In the genomic region with DNA sequence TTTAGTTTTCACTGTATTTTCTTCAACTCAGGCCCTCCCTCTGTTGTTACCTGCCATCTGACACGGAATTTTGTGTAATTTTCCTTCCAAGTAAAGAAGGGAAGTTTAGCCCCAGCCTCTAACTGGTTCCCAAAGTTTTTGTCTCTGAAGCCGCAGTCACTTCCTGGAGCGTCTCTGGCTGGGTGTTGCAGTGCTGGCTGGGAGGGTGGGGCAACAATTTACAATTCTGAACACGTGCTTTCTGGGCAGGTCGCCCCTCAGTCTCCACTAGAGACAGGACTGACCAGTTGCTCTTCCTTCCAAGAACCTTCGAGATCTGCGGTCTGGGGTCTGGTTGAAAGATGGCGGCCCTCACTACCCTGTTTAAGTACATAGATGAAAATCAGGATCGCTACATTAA, we compare ENCODE assay signal across 8 cellular contexts. TPM values are rescaled to one million over a fixed set of nuclear protein-coding genes. Genes with fewer than 3 reads are reported as not detected.
A peak's percentile ranks its signal among the peaks of the same experiment; 100 is the strongest.
DNase-seq lines count a peak whose midpoint lies in the region; ATAC-seq and TF ChIP-seq lines count a peak whose summit lies in the region.

No MANE protein-coding gene starts in this region.

- no peaks in the 10 kb centered on the region for H3K27me3 Mint-ChIP-seq in activated naive CD8-positive, alpha-beta T cell treated with anti-CD3 and anti-CD28 coated beads, Interleukin-2, amount 10 ng/mL, durations not matched to agents 7 days and 5 days

- H3K9ac ChIP-seq in skeletal muscle tissue (ENCODE audit: low read depth in 1 of 3, low read length in 3 of 3): peak overlapping the region in 1 of 3 donors; percentile 70

- no peaks in the 10 kb centered on the region for H3K9me3 ChIP-seq in right atrium auricular region
- H3K9me3 ChIP-seq in skeletal muscle tissue (ENCODE audit: control insufficient read depth in 3 of 3, low read length in 3 of 3): no peaks in the 10 kb centered on the region

- no peaks in the 10 kb centered on the region for H3K27me3 ChIP-seq in right atrium auricular region
- H3K27me3 ChIP-seq in skeletal muscle tissue (ENCODE audit: control insufficient read depth in 3 of 3, insufficient read depth in 3 of 3, low read length in 3 of 3): no peaks in the 10 kb centered on the region

- H3K4me3 ChIP-seq in right atrium auricular region (peak overlapping the region in 1 of 2 donors; percentile 21), skeletal muscle tissue (ENCODE audit: low read length in 3 of 3) (peak overlapping the region in 1 of 3 donors; percentile 55)

- POLR2A ChIA-PET in activated naive CD8-positive, alpha-beta T cell treated with anti-CD3 and anti-CD28 coated beads, Interleukin-2, amount 10 ng/mL, durations not matched to agents 7 days and 5 days (lab: Charles Lee): interaction anchor here (0.6 to 1.8 kb wide), 5 partner anchors 53 to 417 kb away, joined by 3 to 5 read pairs (median 3); partner anchors contain the start of gene ZNF407

- peak overlapping the region; percentile 99 for H3K27ac Mint-ChIP-seq in activated naive CD8-positive, alpha-beta T cell treated with anti-CD3 and anti-CD28 coated beads, Interleukin-2, amount 10 ng/mL, durations not matched to agents 7 days and 5 days

- TF ChIP-seq CTCF in right atrium auricular region (IDR thresholded peaks at IDR 0.05): no peak

- peaks cover 37% of the 10 kb centered on the region for H3K36me3 ChIP-seq in right atrium auricular region
- peaks cover 11 to 27% (median 26%) of the 10 kb centered on the region in 3 donors for H3K36me3 ChIP-seq in skeletal muscle tissue (ENCODE audit: control insufficient read depth in 3 of 3, insufficient read depth in 3 of 3, low read length in 3 of 3)

- no peaks in the 10 kb centered on the region for H3K9me3 Mint-ChIP-seq in activated naive CD8-positive, alpha-beta T cell treated with anti-CD3 and anti-CD28 coated beads, Interleukin-2, amount 10 ng/mL, durations not matched to agents 7 days and 5 days

- H3K4me1 ChIP-seq in right atrium auricular region (peaks cover 0 to 36% of the 10 kb centered on the region in 2 donors), skeletal muscle tissue (ENCODE audit: control insufficient read depth in 3 of 3, insufficient read depth in 3 of 3, low read length in 3 of 3) (peaks cover 10 to 22% (median 20%) of the 10 kb centered on the region in 3 donors)

- H3K36me3 Mint-ChIP-seq in activated naive CD8-positive, alpha-beta T cell treated with anti-CD3 and anti-CD28 coated beads, Interleukin-2, amount 10 ng/mL, durations not matched to agents 7 days and 5 days: peaks cover 20% of the 10 kb centered on the region

- H3K27ac ChIP-seq in right atrium auricular region (peak overlapping the region; percentile 41 to 61), skeletal muscle tissue (ENCODE audit: low read depth, low read length) (peak overlapping the region; percentile 56)

- ATAC-seq in GM18519 (IDR thresholded peaks at IDR 0.05; ENCODE audit: low FRiP score, unreplicated experiment) (peak; percentile 27), HG02943 (IDR thresholded peaks at IDR 0.05; ENCODE audit: low read depth, unreplicated experiment) (peak; percentile 38)
- peak; percentile 32 for ATAC-seq in activated naive CD8-positive, alpha-beta T cell treated with anti-CD3 and anti-CD28 coated beads, Interleukin-2, amount 10 ng/mL, durations not matched to agents 7 days and 5 days (ENCODE audit: low read depth)

- DNase-seq in activated naive CD8-positive, alpha-beta T cell treated with anti-CD3 and anti-CD28 coated beads, Interleukin-2, amount 10 ng/mL, durations not matched to agents 7 days and 5 days: peak; percentile 50
- DNase-seq in right atrium auricular region (ENCODE audit: low spot score) (peak; percentile 63), NCI-H1436 (lab: John Stamatoyannopoulos, UW) (no peak), SW480 (ENCODE audit: low spot score) (no peak)

- peaks cover 47% of the 10 kb centered on the region for H3K4me1 Mint-ChIP-seq in activated naive CD8-positive, alpha-beta T cell treated with anti-CD3 and anti-CD28 coated beads, Interleukin-2, amount 10 ng/mL, durations not matched to agents 7 days and 5 days

- H3K4me3 Mint-ChIP-seq in activated naive CD8-positive, alpha-beta T cell treated with anti-CD3 and anti-CD28 coated beads, Interleukin-2, amount 10 ng/mL, durations not matched to agents 7 days and 5 days: peak overlapping the region; percentile 94

TF ChIP-seq in PFSK-1, 5 proteins besides CTCF, POLR2A, EP300 and RAD21:
- TF ChIP-seq FOXP2 (optimal IDR thresholded peaks at IDR 0.05; ENCODE audit: borderline replicate concordance, extremely low read depth, extremely low read length, insufficient read depth) (no peak), TAF1 (IDR thresholded peaks at IDR 0.05; ENCODE audit: borderline replicate concordance, insufficient read depth, low read length) (no peak), SIN3A (IDR thresholded peaks at IDR 0.05; ENCODE audit: borderline replicate concordance, insufficient read depth, low read length) (0 out of 2 replicates have a peak, but pooled peaks have one; percentile 15), POLR2AphosphoS5 (IDR thresholded peaks at IDR 0.05; ENCODE audit: low read depth, low read length) (0 out of 2 replicates have a peak, but pooled peaks have one; percentile 28), REST (IDR thresholded peaks at IDR 0.05; ENCODE audit: insufficient read depth in 1 of 2, low read depth in 2 of 2, low read length in 2 of 2) (no peak)

RNA-seq across cellular contexts. Expression of gene CNDP2, which starts 3.5 kb away (rescaled TPM):
- polyA plus RNA-seq in PFSK-1 (2012; ENCODE audit: insufficient read length, low read depth): 78.5 TPM
- 100 to 1,000 TPM; 147 to 148 TPM for total RNA-seq in activated naive CD8-positive, alpha-beta T cell treated with anti-CD3 and anti-CD28 coated beads, Interleukin-2, amount 10 ng/mL, durations not matched to agents 7 days and 5 days
- total RNA-seq in right atrium auricular region (10 to 100 TPM; 31.2 to 62.6 TPM), skeletal muscle tissue (25.6 TPM)

RNA-seq across cellular contexts. Expression of gene CNDP1, which starts 34.7 kb away (rescaled TPM):
- polyA plus RNA-seq in PFSK-1 (2012; ENCODE audit: insufficient read length, low read depth): not detected
- total RNA-seq in activated naive CD8-positive, alpha-beta T cell treated with anti-CD3 and anti-CD28 coated beads, Interleukin-2, amount 10 ng/mL, durations not matched to agents 7 days and 5 days: not detected
- total RNA-seq in right atrium auricular region (not detected), skeletal muscle tissue (not detected)

RNA-seq across cellular contexts. Expression of gene DIPK1C, which starts 42.5 kb away (rescaled TPM):
- polyA plus RNA-seq in PFSK-1 (2012; ENCODE audit: insufficient read length, low read depth): not detected
- not detected for total RNA-seq in activated naive CD8-positive, alpha-beta T cell treated with anti-CD3 and anti-CD28 coated beads, Interleukin-2, amount 10 ng/mL, durations not matched to agents 7 days and 5 days
- total RNA-seq in right atrium auricular region: 1 to 10 TPM in 1 of 2 donors, not detected in 1; 2.6 TPM
- 5.2 TPM for total RNA-seq in skeletal muscle tissue

Comparison
In these comparisons a context has a peak if more than half of its experiments do, and no peak if none do; other contexts are left out.
1. DNase-seq: peak in activated naive CD8-positive, alpha-beta T cell treated with anti-CD3 and anti-CD28 coated beads, Interleukin-2, amount 10 ng/mL, durations not matched to agents 7 days and 5 days (single experiment) and right atrium auricular region (single experiment); none in NCI-H1436 (single experiment) and SW480 (single experiment).
2. Peak in every context shown above with its lines, with median percentiles within 50 percentile points of each other: ATAC-seq.